ENCODE assay signal across 16 cellular contexts in genomic region chr2:131148426-131148825, GRCh38. TPM values are rescaled to one million over a fixed set of nuclear protein-coding genes. Genes with fewer than 3 reads are reported as not detected.
A peak's percentile ranks its signal among the peaks of the same experiment; 100 is the strongest.
DNase-seq lines count a peak whose midpoint lies in the region; TF ChIP-seq lines count a peak whose summit lies in the region.
"Had no signal": no experiment of that assay in that cellular context is flagged by ENCODE, and none has a peak within 500 bp of the region (broad histone marks: within the 10 kb centered on the region; RNA-seq: fewer than 3 reads in every experiment).

No MANE protein-coding gene starts in this region.

- TF ChIP-seq CTCF in WERI-Rb-1 (IDR thresholded peaks at IDR 0.05; ENCODE audit: low read depth, low read length), result peak; percentile 62

- DNase-seq in NCI-H2107 treated with DMSO at 0.1 percent for 48 hours (lab: John Stamatoyannopoulos, UW; ENCODE audit: unreplicated experiment), result peak; percentile 14
- no peak for DNase-seq in NCI-H2107 (lab: John Stamatoyannopoulos, UW)
- peak; percentile 16 for DNase-seq in Jurkat, Clone E6-1 (ENCODE audit: low read depth, low spot score)
- DNase-seq in WERI-Rb-1, result peak; percentile 58
- peak; percentile 48 for DNase-seq in mesendoderm
- no peak for DNase-seq in SHP77 (lab: John Stamatoyannopoulos, UW)
- no peak for DNase-seq in HuH-7 (ENCODE audit: low spot score)
- DNase-seq in stimulated activated naive CD4-positive, alpha-beta T cell treated with Interleukin-2 at 50 U/mL for 16 hours (lab: John Stamatoyannopoulos, UW), result no peak
- DNase-seq: activated T-cell treated with anti-CD3 and anti-CD28 coated beads, Interleukin-2, amount 50 U/mL, for 4 hours; brain microvascular endothelial cell; mesenchymal stem cell; NCI-H1105 treated with DMSO at 0.1 percent for 48 hours; retina; stimulated activated CD4-positive, alpha-beta T cell treated with anti-CD3 and anti-CD28 coated beads, Interleukin-15, amount 100 ng/mL, for 24 hours; stimulated activated naive B cell treated with anti-CD40 and anti-IgM and Interleukin-4, amounts not matched to agents 10 μg/mL and 1 μg/mL and 100 μg/mL, for 72 hours had no signal

- H3K18ac ChIP-seq in mesendoderm (ENCODE audit: low read length), result no peak overlapping the region

- no peaks in the 10 kb centered on the region for H3K4me1 ChIP-seq in mesendoderm (ENCODE audit: control insufficient read depth, low read depth, low read length)

- H2BK5ac ChIP-seq in mesendoderm (ENCODE audit: low read length), result no peak overlapping the region

- peak overlapping the region; percentile 37; the same call in 1 of the 2 replicates for H3K27ac ChIP-seq in WERI-Rb-1
- H3K27ac ChIP-seq in mesendoderm (ENCODE audit: low read depth, low read length), result no peak overlapping the region
- H3K27ac ChIP-seq: brain microvascular endothelial cell, KMS-11 had no signal

- H3K79me1 ChIP-seq in mesendoderm (ENCODE audit: low read length), result peaks cover 5% of the 10 kb centered on the region

- no peak overlapping the region for H3K4ac ChIP-seq in mesendoderm (ENCODE audit: low read depth, low read length)

- H3K23ac ChIP-seq in mesendoderm (ENCODE audit: low read length), result no peak overlapping the region

- H3K9me3 ChIP-seq in WERI-Rb-1 (ENCODE audit: severe bottlenecking), result no peaks in the 10 kb centered on the region

- H3K56ac ChIP-seq in mesendoderm (ENCODE audit: low read length), result no peak overlapping the region

- peaks cover 30% of the 10 kb centered on the region for H3K36me3 ChIP-seq in WERI-Rb-1
- H3K36me3 ChIP-seq in mesendoderm (ENCODE audit: control insufficient read depth, insufficient read depth, low read length), result peaks cover 5% of the 10 kb centered on the region

- H3K27me3 ChIP-seq in WERI-Rb-1 (ENCODE audit: insufficient read depth, low read depth, severe bottlenecking), result no peaks in the 10 kb centered on the region
- H3K27me3 ChIP-seq in mesendoderm (ENCODE audit: insufficient read depth, low read length, poor library complexity), result no peaks in the 10 kb centered on the region
- H3K27me3 ChIP-seq: brain microvascular endothelial cell had no signal

- no peak overlapping the region for H2BK15ac ChIP-seq in mesendoderm (replicated peaks; ENCODE audit: low read depth)

- H2BK120ac ChIP-seq in mesendoderm (ENCODE audit: low read depth, low read length), result no peak overlapping the region

- H3K4me2 ChIP-seq in mesendoderm (ENCODE audit: low read length), result no peak overlapping the region
- H3K4me2 ChIP-seq: KMS-11 had no signal

- no peak overlapping the region for H4K5ac ChIP-seq in mesendoderm (ENCODE audit: low read length)

- no peak overlapping the region for H3K4me3 ChIP-seq in Jurkat, Clone E6-1 (ENCODE audit: low read length)
- H3K4me3 ChIP-seq in WERI-Rb-1 (ENCODE audit: low read depth, low read length), result no peak overlapping the region
- no peak overlapping the region for H3K4me3 ChIP-seq in mesendoderm (ENCODE audit: low read length)

- no peak overlapping the region for H2AK5ac ChIP-seq in mesendoderm (ENCODE audit: low read length)

- H3K79me2 ChIP-seq in mesendoderm (ENCODE audit: control insufficient read depth, insufficient read depth, low read length), result peaks cover 2% of the 10 kb centered on the region

- no peak overlapping the region for H3K9ac ChIP-seq in mesendoderm (ENCODE audit: low read length)
- H3K9ac ChIP-seq: KMS-11 had no signal

- no peak overlapping the region for H4K8ac ChIP-seq in mesendoderm (ENCODE audit: low read depth, low read length)

- WGBS in mesendoderm (ENCODE audit: extremely low coverage, insufficient coverage, low lambda C conversion rate), result no CpG with 5 or more reads among the region's 3 CpGs

RNA-seq across cellular contexts. Expression of gene PLEKHB2, which starts 43.3 kb away (rescaled TPM):
- 65.9 TPM for polyA plus RNA-seq in Jurkat, Clone E6-1 (2012; ENCODE audit: insufficient read depth, insufficient read length)
- polyA plus RNA-seq in mesendoderm (2013, experiment 1 of 2), result 38.6 TPM
- polyA plus RNA-seq in mesendoderm (2013, experiment 2 of 2), result 39.3 TPM

RNA-seq across cellular contexts. Expression of gene FAM168B, which starts 55.2 kb away (rescaled TPM):
- polyA plus RNA-seq in Jurkat, Clone E6-1 (2012; ENCODE audit: insufficient read depth, insufficient read length), result 52.8 TPM
- polyA plus RNA-seq in mesendoderm (2013, experiment 1 of 2), result 74.4 TPM
- 74.1 TPM for polyA plus RNA-seq in mesendoderm (2013, experiment 2 of 2)

Comparison
In these comparisons a context has a peak if more than half of its experiments do, and no peak if none do; other contexts are left out.
1. DNase-seq: peak in NCI-H2107 treated with DMSO at 0.1 percent for 48 hours (single experiment), Jurkat, Clone E6-1 (single experiment), WERI-Rb-1 (single experiment) and mesendoderm (single experiment); none in NCI-H2107 (single experiment), SHP77 (0 of 2), HuH-7 (single experiment) and stimulated activated naive CD4-positive, alpha-beta T cell treated with Interleukin-2 at 50 U/mL for 16 hours (single experiment).